10 cellular contexts compared by ENCODE assay signal in the genomic region with DNA sequence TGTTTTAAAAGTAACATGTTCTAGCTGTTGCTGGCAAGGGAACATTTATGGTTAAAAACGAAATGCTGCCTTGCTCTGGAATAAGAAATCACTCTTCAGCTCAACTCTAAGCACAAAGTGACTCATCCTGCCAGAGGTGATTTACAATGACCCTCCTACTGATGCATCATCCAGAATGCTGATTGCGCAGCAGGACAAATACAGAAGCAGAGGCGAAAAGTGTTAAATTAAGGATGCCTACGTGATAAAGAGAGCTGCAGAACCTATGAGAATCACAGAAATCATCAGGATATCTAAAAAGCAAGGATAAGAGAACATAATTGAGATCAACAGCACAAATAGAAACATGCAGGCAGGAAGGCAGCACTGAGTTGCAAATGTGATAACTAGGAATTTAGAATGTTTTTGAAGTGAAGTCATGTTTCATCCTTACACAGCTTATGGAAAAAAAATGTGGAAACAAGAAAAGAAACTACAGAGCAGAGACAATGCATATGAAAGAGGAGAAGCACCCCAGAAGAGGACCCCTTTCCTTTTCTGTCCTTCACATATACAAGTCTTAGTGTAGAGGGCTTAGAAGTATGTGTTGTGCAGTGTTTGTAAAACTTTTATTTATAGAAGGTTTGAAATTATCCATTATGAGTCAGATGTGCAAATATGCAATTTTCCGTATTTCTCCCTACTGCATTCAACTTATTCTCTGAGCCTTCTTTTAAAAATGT.
A peak's percentile ranks its signal among the peaks of the same experiment; 100 is the strongest.
DNase-seq lines count a peak whose midpoint lies in the region; ATAC-seq, FAIRE-seq and TF ChIP-seq lines count a peak whose summit lies in the region.
"Had no signal": no experiment of that assay in that cellular context is flagged by ENCODE, and none has a peak within 500 bp of the region (broad histone marks: within the 10 kb centered on the region; RNA-seq: fewer than 3 reads in every experiment).

No MANE protein-coding gene starts in this region.

- no peak for FAIRE-seq in D721Med (lab: Jason Lieb, UNC)

- peak; percentile 86 for DNase-seq in AG10803 (ENCODE audit: low read depth)
- peak; percentile 91 for DNase-seq in M059J (ENCODE audit: low read depth)
- peak; percentile 85 for DNase-seq in mammary epithelial cell
- DNase-seq in mesenchymal stem cell, result peak; percentile 95
- no peak for DNase-seq in D721Med (ENCODE audit: insufficient read length, low spot score)
- DNase-seq in NCI-H128 (lab: John Stamatoyannopoulos, UW; ENCODE audit: unreplicated experiment), result no peak
- DNase-seq in left colon, result no peak
- DNase-seq: stimulated activated naive B cell treated with anti-CD40 and anti-IgM and Interleukin-4, amounts not matched to agents 10 μg/mL and 1 μg/mL and 100 μg/mL, for 72 hours had no signal

- dilution Hi-C loops in mammary epithelial cell (cut with HindIII; ENCODE audit: low sequenced_read_pairs), result no loop called here

- no peak overlapping the region for H3K18ac ChIP-seq in mesenchymal stem cell (ENCODE audit: low read depth in 1 of 2, low read length in 2 of 2)

- H3K36me3 ChIP-seq in mammary epithelial cell (ENCODE audit: insufficient read depth, low read length), result no peaks in the 10 kb centered on the region
- H3K36me3 ChIP-seq in mesenchymal stem cell (ENCODE audit: control insufficient read depth in 1 of 2, insufficient read depth in 2 of 2, low read depth in 1 of 2, low read length in 2 of 2), result no peaks in the 10 kb centered on the region
- H3K36me3 ChIP-seq: ovary had no signal

- no peaks in the 10 kb centered on the region for H3K79me2 ChIP-seq in mammary epithelial cell (ENCODE audit: insufficient read depth, low read length)

- H3K27ac ChIP-seq in mammary epithelial cell (ENCODE audit: insufficient read depth, low read depth, low read length) (peak overlapping the region; percentile 2), mesenchymal stem cell (ENCODE audit: low read length, poor library complexity, severe bottlenecking) (peak overlapping the region; percentile 89)
- H3K27ac ChIP-seq: ovary had no signal

- H3K4me2 ChIP-seq in mammary epithelial cell (ENCODE audit: insufficient read depth, low read depth, low read length) (peak overlapping the region; percentile 55), mesenchymal stem cell (ENCODE audit: low read length, poor library complexity, severe bottlenecking) (peak overlapping the region; percentile 3)

- no peaks in the 10 kb centered on the region for H4K20me1 ChIP-seq in mammary epithelial cell (ENCODE audit: insufficient read depth, low read length)

- CTCF ChIA-PET in mammary epithelial cell (lab: Charles Lee; ENCODE audit: low non-redundant PET), result no interaction called here

- in situ Hi-C loops in mammary epithelial cell (cut with MboI; ENCODE audit: low sequenced_read_pairs in 2 of 2), result no loop called here

- no peak overlapping the region for H2BK120ac ChIP-seq in mesenchymal stem cell (ENCODE audit: low read depth, low read length)

- H3K4me3 ChIP-seq in AG10803 (ENCODE audit: low read length), result peak overlapping the region; percentile 32
- H3K4me3 ChIP-seq in mammary epithelial cell (replicated peaks in 1 of 3; ENCODE audit: insufficient read depth in 1 of 3, low read depth in 2 of 3, low read length in 3 of 3), result peak overlapping the region in 1 of 3 experiments; percentile 8
- peak overlapping the region in 1 of 2 experiments; percentile 67 for H3K4me3 ChIP-seq in mesenchymal stem cell (ENCODE audit: insufficient read depth in 1 of 2, low read depth in 1 of 2, low read length in 2 of 2)
- H3K4me3 ChIP-seq: ovary had no signal

- ATAC-seq in GM21825 (IDR thresholded peaks at IDR 0.05; ENCODE audit: unreplicated experiment) (no peak), left colon (no peak)
- ATAC-seq: stimulated activated naive B cell treated with anti-CD40 and anti-IgM and Interleukin-4, amounts not matched to agents 10 μg/mL and 1 μg/mL and 100 μg/mL, for 72 hours had no signal

- no peaks in the 10 kb centered on the region for H3K79me1 ChIP-seq in mesenchymal stem cell (replicated peaks; ENCODE audit: low read length, poor library complexity, severe bottlenecking)

- peaks cover 29% of the 10 kb centered on the region for H3K4me1 ChIP-seq in mammary epithelial cell (ENCODE audit: insufficient read depth, low read length)
- peaks cover 7% of the 10 kb centered on the region for H3K4me1 ChIP-seq in mesenchymal stem cell (ENCODE audit: control insufficient read depth, insufficient read depth, low read depth, low read length)

- no peak overlapping the region for H2BK15ac ChIP-seq in mesenchymal stem cell (ENCODE audit: low read depth, poor library complexity, severe bottlenecking)

- no peaks in the 10 kb centered on the region for H3K27me3 ChIP-seq in mammary epithelial cell (ENCODE audit: insufficient read depth, low read length)
- no peaks in the 10 kb centered on the region for H3K27me3 ChIP-seq in mesenchymal stem cell (ENCODE audit: control insufficient read depth in 1 of 2, insufficient read depth in 1 of 2, low read length in 2 of 2)
- H3K27me3 ChIP-seq: ovary had no signal

- no peak overlapping the region for H3K9ac ChIP-seq in mammary epithelial cell (ENCODE audit: insufficient read depth, low read length)
- peak overlapping the region; percentile 66 for H3K9ac ChIP-seq in mesenchymal stem cell (ENCODE audit: low read length)

- BruUV-seq in mammary epithelial cell (replicated peaks; lab: Mats Ljungman, UMichigan), result no TSS peak

- intact Hi-C loops in mammary epithelial cell (cut with micrococcal nuclease) (no loop called here), left colon (cut with DNase I, micrococcal nuclease) (no loop called here)

- H4K8ac ChIP-seq in mesenchymal stem cell (ENCODE audit: low read length), result no peak overlapping the region

- no peaks in the 10 kb centered on the region for H3K9me3 ChIP-seq in mammary epithelial cell (replicated peaks; ENCODE audit: insufficient read depth, low read length)
- H3K9me3 ChIP-seq in mesenchymal stem cell (ENCODE audit: control insufficient read depth, low read length), result no peaks in the 10 kb centered on the region
- H3K9me3 ChIP-seq: ovary had no signal

- 2% methylated on average over 5 of the region's 5 CpGs for WGBS in mammary epithelial cell (ENCODE audit: low coverage, missing lambda C conversion rate)
- WGBS in mesenchymal stem cell, result 0% methylated on average over 1 of the region's 5 CpGs

- no peak overlapping the region for H3K4ac ChIP-seq in mesenchymal stem cell (ENCODE audit: low read depth in 1 of 2, low read length in 2 of 2)

- H2AFZ ChIP-seq in mammary epithelial cell (ENCODE audit: low read depth, low read length) (no peak overlapping the region), mesenchymal stem cell (ENCODE audit: low read depth, low read length) (no peak overlapping the region)

- no peak for TF ChIP-seq CTCF in AG10803 (conservative IDR thresholded peaks at IDR 0.05; ENCODE audit: low read length)
- TF ChIP-seq CTCF in mammary epithelial cell (conservative IDR thresholded peaks at IDR 0.05 in 1 of 2, IDR thresholded peaks at IDR 0.05 in 1 of 2; ENCODE audit: extremely low read depth in 1 of 2, insufficient read depth in 1 of 2, low read depth in 1 of 2, low read length in 2 of 2), result no peak
- no peak for TF ChIP-seq CTCF in D721Med (IDR thresholded peaks at IDR 0.05; ENCODE audit: insufficient read depth, missing control alignments)

- no peak overlapping the region for H2AK5ac ChIP-seq in mesenchymal stem cell (ENCODE audit: low read length, severe bottlenecking)

- H3K23ac ChIP-seq in mesenchymal stem cell (ENCODE audit: low read length in 2 of 2), result no peak overlapping the region

- no peak overlapping the region for H3K14ac ChIP-seq in mesenchymal stem cell (ENCODE audit: low read length in 2 of 2)

- H4K91ac ChIP-seq in mesenchymal stem cell (ENCODE audit: low read length), result no peak overlapping the region

- no peak overlapping the region for H2BK5ac ChIP-seq in mesenchymal stem cell (ENCODE audit: low read depth, low read length, poor library complexity, severe bottlenecking)

- H2BK12ac ChIP-seq in mesenchymal stem cell (ENCODE audit: low read length in 2 of 2), result no peak overlapping the region

Comparison
In these comparisons a context has a peak if more than half of its experiments do, and no peak if none do; other contexts are left out.
1. DNase-seq: peak in AG10803 (single experiment), M059J (single experiment), mammary epithelial cell (single experiment) and mesenchymal stem cell (single experiment); none in D721Med (single experiment), NCI-H128 (single experiment) and left colon (0 of 2).